Comparison of ENCODE assay signal across 8 cellular contexts in the genomic region with DNA sequence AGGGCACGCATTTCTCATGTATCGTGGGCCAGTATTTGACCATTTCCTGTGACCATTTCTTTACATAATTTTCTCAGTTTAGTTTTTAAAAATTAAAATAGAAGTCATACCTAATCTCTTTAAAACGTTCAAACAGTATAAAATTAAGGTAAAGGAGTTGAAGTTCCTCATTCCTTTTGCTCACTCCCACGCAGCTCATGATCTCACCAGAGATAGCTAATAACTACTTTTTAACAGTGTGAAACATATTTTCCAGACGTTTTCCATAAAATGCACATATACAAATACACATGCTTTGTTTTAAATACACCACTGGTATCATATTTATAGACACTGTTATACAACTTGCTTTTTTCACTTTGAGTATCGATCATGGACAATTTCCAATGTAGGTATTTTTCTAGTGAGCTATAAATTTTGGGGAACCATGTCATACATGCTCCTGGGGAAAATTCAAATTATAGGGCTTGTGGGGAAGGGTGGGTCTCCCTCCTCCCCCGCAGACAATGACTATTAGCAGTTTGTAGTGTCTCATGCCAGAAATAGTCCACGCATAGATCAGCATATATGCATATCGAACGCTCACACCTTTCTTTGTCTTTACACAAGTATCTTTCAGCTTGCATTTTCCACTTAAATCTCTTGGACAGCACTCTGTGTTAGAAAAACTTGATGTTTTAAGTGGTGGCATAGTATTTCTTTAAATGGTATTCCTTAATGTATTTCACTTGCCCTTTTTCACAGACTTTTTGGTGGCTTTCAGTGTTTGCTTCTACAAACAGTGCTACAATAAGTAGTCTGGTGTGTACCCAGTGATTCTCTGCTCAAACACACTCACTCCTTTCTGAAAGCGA.
DNase-seq lines count a peak whose midpoint lies in the region; ATAC-seq and TF ChIP-seq lines count a peak whose summit lies in the region.

No MANE protein-coding gene starts in this region.

- H3K4me3 ChIP-seq in brain microvascular endothelial cell (ENCODE audit: low read depth, low read length) (peak overlapping the region; percentile 12), trophoblast cell (ENCODE audit: low read depth, low read length) (no peak overlapping the region)

- H2AK5ac ChIP-seq in trophoblast cell (ENCODE audit: low read length) = peak overlapping the region; percentile 65

- peak overlapping the region; percentile 91 for H2BK120ac ChIP-seq in trophoblast cell (ENCODE audit: insufficient read depth, low read length, poor library complexity)

- peak overlapping the region; percentile 78 for H4K8ac ChIP-seq in trophoblast cell (ENCODE audit: low read depth, low read length)

- H3K79me2 ChIP-seq in trophoblast cell (ENCODE audit: control insufficient read depth, insufficient read depth, low read length, poor library complexity) = peaks cover 5% of the 10 kb centered on the region

- peak overlapping the region; percentile 31 for H2AFZ ChIP-seq in trophoblast cell (ENCODE audit: insufficient read depth, low read length, poor library complexity)

- no peak overlapping the region for H3K9ac ChIP-seq in trophoblast cell (ENCODE audit: low read length)

- H3K36me3 ChIP-seq in brain microvascular endothelial cell (replicated peaks) (no peaks in the 10 kb centered on the region), trophoblast cell (ENCODE audit: control insufficient read depth in 1 of 2, insufficient read depth in 2 of 2, low read length in 2 of 2) (no peaks in the 10 kb centered on the region)

- no CpG with 5 or more reads among the region's 11 CpGs for WGBS in trophoblast cell (ENCODE audit: extremely low coverage, insufficient coverage, insufficient read length)

- H2BK5ac ChIP-seq in trophoblast cell (ENCODE audit: low read depth, low read length, poor library complexity) = peak overlapping the region; percentile 95

- no peak overlapping the region for H3K4ac ChIP-seq in trophoblast cell (ENCODE audit: low read depth, low read length)

- peaks cover 44% of the 10 kb centered on the region for H3K79me1 ChIP-seq in trophoblast cell (ENCODE audit: low read length)

- H3K27me3 ChIP-seq in brain microvascular endothelial cell (replicated peaks) = no peaks in the 10 kb centered on the region
- no peaks in the 10 kb centered on the region for H3K27me3 ChIP-seq in trophoblast cell (ENCODE audit: insufficient read depth, low read length)

- peak overlapping the region; percentile 72 for H3K18ac ChIP-seq in trophoblast cell (ENCODE audit: low read length)

- peaks cover 17 to 31% of the 10 kb centered on the region in 2 experiments for H3K4me1 ChIP-seq in trophoblast cell (ENCODE audit: control insufficient read depth in 1 of 2, insufficient read depth in 2 of 2, low read length in 2 of 2)

- H4K12ac ChIP-seq in trophoblast cell (ENCODE audit: low read depth, low read length) = no peak overlapping the region

- H3K14ac ChIP-seq in trophoblast cell (ENCODE audit: low read length) = peak overlapping the region; percentile 79

- no peak for ATAC-seq in GM18868 (IDR thresholded peaks at IDR 0.05; ENCODE audit: unreplicated experiment)

- in situ Hi-C loops in brain microvascular endothelial cell (cut with HindIII; ENCODE audit: low pct_ligation_motif_present, low sequenced_read_pairs) = no loop called here

- peak overlapping the region; percentile 26 for H3K4me2 ChIP-seq in trophoblast cell (ENCODE audit: low read length)

- H3K27ac ChIP-seq in brain microvascular endothelial cell (peak overlapping the region; percentile 56), trophoblast cell (ENCODE audit: low read depth, low read length) (peak overlapping the region; percentile 99)

- H3K23ac ChIP-seq in trophoblast cell (ENCODE audit: low read length) = no peak overlapping the region

- H3K9me3 ChIP-seq in trophoblast cell (ENCODE audit: insufficient read depth, low read depth, low read length) = no peaks in the 10 kb centered on the region

- H4K91ac ChIP-seq in trophoblast cell (ENCODE audit: low read depth, low read length) = peak overlapping the region; percentile 90

- DNase-seq in GM10266 (ENCODE audit: extremely low spot score) (peak; percentile 32), Kasumi-1 (lab: John Stamatoyannopoulos, UW) (peak; percentile 40 to 45), brain microvascular endothelial cell (no peak), trophoblast cell (peak in 1 of 2 donors; percentile 48), LoVo (ENCODE audit: low spot score) (no peak), mesenteric fat pad (ENCODE audit: low spot score) (no peak), EL (no peak)

- TF ChIP-seq CTCF in GM10266 (IDR thresholded peaks at IDR 0.05; ENCODE audit: control insufficient read depth, insufficient read depth, low read depth, missing control alignments) = no peak
- TF ChIP-seq CTCF in brain microvascular endothelial cell (IDR thresholded peaks at IDR 0.05; ENCODE audit: low read depth, low read length, missing control alignments) = no peak

- H2BK12ac ChIP-seq in trophoblast cell (ENCODE audit: low read length) = peak overlapping the region; percentile 97

Comparison
In these comparisons a context has a peak if more than half of its experiments do, and no peak if none do; other contexts are left out.
1. DNase-seq: peak in GM10266 (single experiment) and Kasumi-1 (2 of 2); none in brain microvascular endothelial cell (single experiment), LoVo (single experiment), mesenteric fat pad (single experiment) and EL (single experiment).